In the genomic region with DNA sequence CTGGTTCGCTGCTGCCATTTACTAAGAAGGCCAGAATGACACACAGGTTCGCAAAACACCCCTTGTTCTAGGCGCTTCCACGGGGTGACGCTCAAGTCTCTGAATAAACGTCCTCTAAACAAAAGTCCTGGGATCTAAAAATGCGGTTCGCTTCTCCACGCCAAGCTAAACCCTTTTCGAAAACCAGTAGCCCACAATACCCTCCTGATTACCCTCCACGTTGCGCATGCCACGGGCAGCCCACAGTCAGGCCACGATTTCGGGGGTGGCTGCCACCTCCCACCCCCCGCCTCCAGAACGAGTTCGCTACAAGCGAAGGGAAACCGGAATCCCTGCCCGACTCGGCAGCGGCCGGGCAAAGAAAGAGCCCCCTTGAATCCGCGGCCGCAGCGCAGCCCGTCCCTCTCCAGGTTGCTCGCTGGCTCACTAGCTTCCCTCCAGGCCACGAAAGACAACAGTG, we compare ENCODE assay signal across 8 cellular contexts. TPM values are rescaled to one million over a fixed set of nuclear protein-coding genes. Genes with fewer than 3 reads are reported as not detected.
A peak's percentile ranks its signal among the peaks of the same experiment; 100 is the strongest.
DNase-seq lines count a peak whose midpoint lies in the region; ATAC-seq and TF ChIP-seq lines count a peak whose summit lies in the region.

No MANE protein-coding gene starts in this region.

- H3K4me3 Mint-ChIP-seq in activated CD8-positive, alpha-beta T cell treated with anti-CD3 and anti-CD28 coated beads for 36 hours: peak overlapping the region; percentile 91

- intact Hi-C loops in activated CD8-positive, alpha-beta T cell treated with anti-CD3 and anti-CD28 coated beads for 36 hours (cut with micrococcal nuclease): loop anchor here (2.0 kb wide), 1 partner anchor 80 kb away; a partner anchor contains a TSS

- CTCF ChIA-PET in activated CD8-positive, alpha-beta T cell treated with anti-CD3 and anti-CD28 coated beads for 36 hours (lab: Charles Lee): interaction anchor here (0.8 to 1.9 kb wide), 6 partner anchors 16 to 181 kb away, joined by 3 to 6 read pairs (median 4); a partner anchor contains a TSS

- TF ChIP-seq CTCF in activated CD8-positive, alpha-beta T cell treated with anti-CD3 and anti-CD28 coated beads for 36 hours (IDR thresholded peaks at IDR 0.05): no peak
- TF ChIP-seq CTCF in epithelial cell of esophagus (IDR thresholded peaks at IDR 0.05; ENCODE audit: insufficient read depth, low read depth, low read length, missing control alignments): peak; percentile 19

- POLR2A ChIA-PET in activated CD8-positive, alpha-beta T cell treated with anti-CD3 and anti-CD28 coated beads for 36 hours (lab: Charles Lee): interaction anchor here (0.5 to 3.0 kb wide), 17 partner anchors 8 to 217 kb away, joined by 3 to 24 read pairs (median 5); a partner anchor contains a TSS

- ATAC-seq in GM21717 (IDR thresholded peaks at IDR 0.05; ENCODE audit: unreplicated experiment): peak; percentile 20
- peak; percentile 6 for ATAC-seq in activated CD8-positive, alpha-beta T cell treated with anti-CD3 and anti-CD28 coated beads for 36 hours

- H3K4me1 Mint-ChIP-seq in activated CD8-positive, alpha-beta T cell treated with anti-CD3 and anti-CD28 coated beads for 36 hours (ENCODE audit: low read depth): peaks cover 27% of the 10 kb centered on the region

- H3K9me3 Mint-ChIP-seq in activated CD8-positive, alpha-beta T cell treated with anti-CD3 and anti-CD28 coated beads for 36 hours: no peaks in the 10 kb centered on the region

- peaks cover 50% of the 10 kb centered on the region for H3K36me3 Mint-ChIP-seq in activated CD8-positive, alpha-beta T cell treated with anti-CD3 and anti-CD28 coated beads for 36 hours (ENCODE audit: low read depth)

- H3K27ac Mint-ChIP-seq in activated CD8-positive, alpha-beta T cell treated with anti-CD3 and anti-CD28 coated beads for 36 hours: peak overlapping the region; percentile 96

- H3K27me3 Mint-ChIP-seq in activated CD8-positive, alpha-beta T cell treated with anti-CD3 and anti-CD28 coated beads for 36 hours: no peaks in the 10 kb centered on the region

- peak overlapping the region; percentile 75 for H3K4me3 ChIP-seq in epithelial cell of esophagus (ENCODE audit: low read length)

- peak; percentile 36 for DNase-seq in ELR (ENCODE audit: low read depth)
- DNase-seq in M059J (ENCODE audit: low read depth): peak; percentile 71
- peak; percentile 41 for DNase-seq in activated CD8-positive, alpha-beta T cell treated with anti-CD3 and anti-CD28 coated beads for 36 hours
- DNase-seq in epithelial cell of esophagus (ENCODE audit: low read depth): peak; percentile 43
- DNase-seq in myocyte (ENCODE audit: low read depth): peak; percentile 46
- DNase-seq in superior temporal gyrus (ENCODE audit: extremely low spot score): peak; percentile 25
- no peak for DNase-seq in SIG-M5 treated with dmso at 0.1 percent for 504 hours (lab: John Stamatoyannopoulos, UW; ENCODE audit: unreplicated experiment)

RNA-seq across cellular contexts. Expression of a gene that starts 0.4 kb away (rescaled TPM):
- total RNA-seq in M059J (2014; rRNA removed; shearing (Covaris generic)): 4,086 and 14,063 TPM in 2 replicates
- 1,000 to 10,000 TPM; 2,778 to 2,808 TPM for total RNA-seq in activated CD8-positive, alpha-beta T cell treated with anti-CD3 and anti-CD28 coated beads for 36 hours
- 4,489 and 7,031 TPM in 2 replicates for total RNA-seq in myocyte
- 1,918 TPM for polyA plus RNA-seq in myocyte (2012)

RNA-seq across cellular contexts. Expression of a gene that starts 32.6 kb away (rescaled TPM):
- total RNA-seq in M059J (2014; rRNA removed; shearing (Covaris generic)): 1.8 and 3.0 TPM in 2 replicates
- total RNA-seq in activated CD8-positive, alpha-beta T cell treated with anti-CD3 and anti-CD28 coated beads for 36 hours: under 1 TPM in 1 of 2 experiments, not detected in 1; 0.23 TPM
- 0.31 TPM in 1 of 2 replicates, not detected in the other for total RNA-seq in myocyte
- polyA plus RNA-seq in myocyte (2012): 0.20 TPM
